1 cellular context compared by ENCODE assay signal in the genomic region with DNA sequence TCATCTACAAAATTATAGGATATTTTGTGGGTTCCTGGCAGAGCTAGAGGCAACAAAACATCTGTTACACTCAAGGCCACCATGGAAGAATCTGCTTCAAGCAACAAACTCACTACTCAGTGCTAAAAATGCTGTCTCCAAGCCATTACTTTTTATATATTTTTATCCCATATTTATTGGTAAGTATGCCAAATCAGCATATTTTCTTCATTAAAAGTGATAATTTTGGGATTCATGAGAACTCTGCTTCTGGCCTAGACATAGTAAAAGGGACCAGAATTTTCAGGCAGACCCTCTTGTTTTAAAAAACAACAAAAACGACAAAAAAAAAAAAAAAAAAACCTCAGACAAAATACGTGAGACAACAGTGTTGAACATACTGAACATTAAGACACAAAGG.
TF ChIP-seq lines count a peak whose summit lies in the region.

No MANE protein-coding gene starts in this region.

TF ChIP-seq in GM23338, 12 proteins besides CTCF, POLR2A, EP300 and RAD21:
- TF ChIP-seq, protein P1, sequence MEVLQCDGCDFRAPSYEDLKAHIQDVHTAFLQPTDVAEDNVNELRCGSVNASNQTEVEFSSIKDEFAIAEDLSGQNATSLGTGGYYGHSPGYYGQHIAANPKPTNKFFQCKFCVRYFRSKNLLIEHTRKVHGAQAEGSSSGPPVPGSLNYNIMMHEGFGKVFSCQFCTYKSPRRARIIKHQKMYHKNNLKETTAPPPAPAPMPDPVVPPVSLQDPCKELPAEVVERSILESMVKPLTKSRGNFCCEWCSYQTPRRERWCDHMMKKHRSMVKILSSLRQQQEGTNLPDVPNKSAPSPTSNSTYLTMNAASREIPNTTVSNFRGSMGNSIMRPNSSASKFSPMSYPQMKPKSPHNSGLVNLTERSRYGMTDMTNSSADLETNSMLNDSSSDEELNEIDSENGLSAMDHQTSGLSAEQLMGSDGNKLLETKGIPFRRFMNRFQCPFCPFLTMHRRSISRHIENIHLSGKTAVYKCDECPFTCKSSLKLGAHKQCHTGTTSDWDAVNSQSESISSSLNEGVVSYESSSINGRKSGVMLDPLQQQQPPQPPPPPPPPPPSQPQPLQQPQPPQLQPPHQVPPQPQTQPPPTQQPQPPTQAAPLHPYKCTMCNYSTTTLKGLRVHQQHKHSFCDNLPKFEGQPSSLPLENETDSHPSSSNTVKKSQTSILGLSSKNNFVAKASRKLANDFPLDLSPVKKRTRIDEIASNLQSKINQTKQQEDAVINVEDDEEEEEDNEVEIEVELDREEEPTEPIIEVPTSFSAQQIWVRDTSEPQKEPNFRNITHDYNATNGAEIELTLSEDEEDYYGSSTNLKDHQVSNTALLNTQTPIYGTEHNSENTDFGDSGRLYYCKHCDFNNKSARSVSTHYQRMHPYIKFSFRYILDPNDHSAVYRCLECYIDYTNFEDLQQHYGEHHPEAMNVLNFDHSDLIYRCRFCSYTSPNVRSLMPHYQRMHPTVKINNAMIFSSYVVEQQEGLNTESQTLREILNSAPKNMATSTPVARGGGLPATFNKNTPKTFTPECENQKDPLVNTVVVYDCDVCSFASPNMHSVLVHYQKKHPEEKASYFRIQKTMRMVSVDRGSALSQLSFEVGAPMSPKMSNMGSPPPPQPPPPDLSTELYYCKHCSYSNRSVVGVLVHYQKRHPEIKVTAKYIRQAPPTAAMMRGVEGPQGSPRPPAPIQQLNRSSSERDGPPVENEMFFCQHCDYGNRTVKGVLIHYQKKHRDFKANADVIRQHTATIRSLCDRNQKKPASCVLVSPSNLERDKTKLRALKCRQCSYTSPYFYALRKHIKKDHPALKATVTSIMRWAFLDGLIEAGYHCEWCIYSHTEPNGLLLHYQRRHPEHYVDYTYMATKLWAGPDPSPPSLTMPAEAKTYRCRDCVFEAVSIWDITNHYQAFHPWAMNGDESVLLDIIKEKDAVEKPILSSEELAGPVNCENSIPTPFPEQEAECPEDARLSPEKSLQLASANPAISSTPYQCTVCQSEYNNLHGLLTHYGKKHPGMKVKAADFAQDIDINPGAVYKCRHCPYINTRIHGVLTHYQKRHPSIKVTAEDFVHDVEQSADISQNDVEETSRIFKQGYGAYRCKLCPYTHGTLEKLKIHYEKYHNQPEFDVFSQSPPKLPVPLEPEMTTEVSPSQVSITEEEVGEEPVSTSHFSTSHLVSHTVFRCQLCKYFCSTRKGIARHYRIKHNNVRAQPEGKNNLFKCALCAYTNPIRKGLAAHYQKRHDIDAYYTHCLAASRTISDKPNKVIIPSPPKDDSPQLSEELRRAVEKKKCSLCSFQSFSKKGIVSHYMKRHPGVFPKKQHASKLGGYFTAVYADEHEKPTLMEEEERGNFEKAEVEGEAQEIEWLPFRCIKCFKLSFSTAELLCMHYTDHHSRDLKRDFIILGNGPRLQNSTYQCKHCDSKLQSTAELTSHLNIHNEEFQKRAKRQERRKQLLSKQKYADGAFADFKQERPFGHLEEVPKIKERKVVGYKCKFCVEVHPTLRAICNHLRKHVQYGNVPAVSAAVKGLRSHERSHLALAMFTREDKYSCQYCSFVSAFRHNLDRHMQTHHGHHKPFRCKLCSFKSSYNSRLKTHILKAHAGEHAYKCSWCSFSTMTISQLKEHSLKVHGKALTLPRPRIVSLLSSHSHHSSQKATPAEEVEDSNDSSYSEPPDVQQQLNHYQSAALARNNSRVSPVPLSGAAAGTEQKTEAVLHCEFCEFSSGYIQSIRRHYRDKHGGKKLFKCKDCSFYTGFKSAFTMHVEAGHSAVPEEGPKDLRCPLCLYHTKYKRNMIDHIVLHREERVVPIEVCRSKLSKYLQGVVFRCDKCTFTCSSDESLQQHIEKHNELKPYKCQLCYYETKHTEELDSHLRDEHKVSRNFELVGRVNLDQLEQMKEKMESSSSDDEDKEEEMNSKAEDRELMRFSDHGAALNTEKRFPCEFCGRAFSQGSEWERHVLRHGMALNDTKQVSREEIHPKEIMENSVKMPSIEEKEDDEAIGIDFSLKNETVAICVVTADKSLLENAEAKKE (CRISPR knock-in tag; IDR thresholded peaks at IDR 0.05), result no peak
- TF ChIP-seq NANOG (IDR thresholded peaks at IDR 0.05; ENCODE audit: borderline replicate concordance), result no peak
- TF ChIP-seq CREB1 (CRISPR knock-in tag; IDR thresholded peaks at IDR 0.05; ENCODE audit: low read depth), result no peak
- TF ChIP-seq, protein P2, sequence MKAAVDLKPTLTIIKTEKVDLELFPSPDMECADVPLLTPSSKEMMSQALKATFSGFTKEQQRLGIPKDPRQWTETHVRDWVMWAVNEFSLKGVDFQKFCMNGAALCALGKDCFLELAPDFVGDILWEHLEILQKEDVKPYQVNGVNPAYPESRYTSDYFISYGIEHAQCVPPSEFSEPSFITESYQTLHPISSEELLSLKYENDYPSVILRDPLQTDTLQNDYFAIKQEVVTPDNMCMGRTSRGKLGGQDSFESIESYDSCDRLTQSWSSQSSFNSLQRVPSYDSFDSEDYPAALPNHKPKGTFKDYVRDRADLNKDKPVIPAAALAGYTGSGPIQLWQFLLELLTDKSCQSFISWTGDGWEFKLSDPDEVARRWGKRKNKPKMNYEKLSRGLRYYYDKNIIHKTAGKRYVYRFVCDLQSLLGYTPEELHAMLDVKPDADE (IDR thresholded peaks at IDR 0.05), result no peak
- TF ChIP-seq POLR2AphosphoS5 (IDR thresholded peaks at IDR 0.05; ENCODE audit: low read depth), result no peak
- TF ChIP-seq JUNB (IDR thresholded peaks at IDR 0.05; ENCODE audit: unreplicated experiment), result no peak
- no peak for TF ChIP-seq STAT1 (IDR thresholded peaks at IDR 0.05; ENCODE audit: unreplicated experiment)
- TF ChIP-seq, protein P3, sequence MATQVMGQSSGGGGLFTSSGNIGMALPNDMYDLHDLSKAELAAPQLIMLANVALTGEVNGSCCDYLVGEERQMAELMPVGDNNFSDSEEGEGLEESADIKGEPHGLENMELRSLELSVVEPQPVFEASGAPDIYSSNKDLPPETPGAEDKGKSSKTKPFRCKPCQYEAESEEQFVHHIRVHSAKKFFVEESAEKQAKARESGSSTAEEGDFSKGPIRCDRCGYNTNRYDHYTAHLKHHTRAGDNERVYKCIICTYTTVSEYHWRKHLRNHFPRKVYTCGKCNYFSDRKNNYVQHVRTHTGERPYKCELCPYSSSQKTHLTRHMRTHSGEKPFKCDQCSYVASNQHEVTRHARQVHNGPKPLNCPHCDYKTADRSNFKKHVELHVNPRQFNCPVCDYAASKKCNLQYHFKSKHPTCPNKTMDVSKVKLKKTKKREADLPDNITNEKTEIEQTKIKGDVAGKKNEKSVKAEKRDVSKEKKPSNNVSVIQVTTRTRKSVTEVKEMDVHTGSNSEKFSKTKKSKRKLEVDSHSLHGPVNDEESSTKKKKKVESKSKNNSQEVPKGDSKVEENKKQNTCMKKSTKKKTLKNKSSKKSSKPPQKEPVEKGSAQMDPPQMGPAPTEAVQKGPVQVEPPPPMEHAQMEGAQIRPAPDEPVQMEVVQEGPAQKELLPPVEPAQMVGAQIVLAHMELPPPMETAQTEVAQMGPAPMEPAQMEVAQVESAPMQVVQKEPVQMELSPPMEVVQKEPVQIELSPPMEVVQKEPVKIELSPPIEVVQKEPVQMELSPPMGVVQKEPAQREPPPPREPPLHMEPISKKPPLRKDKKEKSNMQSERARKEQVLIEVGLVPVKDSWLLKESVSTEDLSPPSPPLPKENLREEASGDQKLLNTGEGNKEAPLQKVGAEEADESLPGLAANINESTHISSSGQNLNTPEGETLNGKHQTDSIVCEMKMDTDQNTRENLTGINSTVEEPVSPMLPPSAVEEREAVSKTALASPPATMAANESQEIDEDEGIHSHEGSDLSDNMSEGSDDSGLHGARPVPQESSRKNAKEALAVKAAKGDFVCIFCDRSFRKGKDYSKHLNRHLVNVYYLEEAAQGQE (IDR thresholded peaks at IDR 0.05; ENCODE audit: unreplicated experiment), result no peak
- no peak for TF ChIP-seq ZNF114 (CRISPR knock-in tag; IDR thresholded peaks at IDR 0.05)
